In the genomic region with DNA sequence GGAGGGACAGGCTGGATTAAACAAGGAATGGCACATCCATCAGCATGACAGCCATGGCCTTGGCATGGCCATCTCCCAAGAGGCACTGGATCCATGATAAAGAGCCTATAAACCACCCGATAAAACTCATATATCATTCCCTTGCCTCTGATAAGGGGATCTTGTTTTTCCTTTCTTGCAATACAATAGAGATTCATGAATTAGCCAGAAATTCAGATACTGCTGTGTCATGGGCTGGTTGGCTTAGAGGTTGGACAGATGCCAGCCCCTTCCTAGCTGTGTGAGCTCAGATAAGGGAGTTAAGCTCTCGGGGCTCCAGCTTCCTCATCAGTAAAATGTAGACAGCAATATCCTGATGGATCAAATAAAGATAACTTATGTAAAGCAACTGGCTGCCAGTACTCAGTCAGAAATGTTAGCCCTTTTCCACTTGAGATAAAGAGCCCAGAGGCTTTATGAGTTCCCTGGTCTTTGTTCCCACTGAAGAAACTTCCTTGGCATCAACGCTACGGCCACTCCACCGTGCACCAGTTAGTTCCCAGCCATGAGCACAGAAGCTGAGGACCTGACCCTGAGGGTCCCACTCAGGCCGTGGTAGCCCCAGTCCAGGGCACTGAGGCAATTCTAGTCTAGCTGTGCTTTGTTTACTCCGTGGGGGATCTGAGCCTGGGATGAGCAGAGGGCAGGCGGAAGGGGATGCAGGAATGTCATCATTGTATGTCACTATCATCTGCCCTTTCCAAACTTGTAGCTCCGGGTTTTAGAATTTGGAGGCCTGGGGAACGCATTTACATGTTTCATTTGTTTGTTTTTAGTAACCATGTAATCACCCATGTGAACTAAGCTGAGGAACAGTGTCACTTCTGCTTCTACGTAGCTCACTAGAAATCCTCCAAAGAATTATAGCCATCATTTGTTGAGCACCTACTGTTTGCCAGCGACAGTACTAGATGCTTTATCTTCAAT, we compare ENCODE assay signal across 1 cellular context.
A peak's percentile ranks its signal among the peaks of the same experiment; 100 is the strongest.
TF ChIP-seq lines count a peak whose summit lies in the region.

No MANE protein-coding gene starts in this region.

TF ChIP-seq in K562, 482 proteins besides CTCF, POLR2A, EP300 and RAD21 (continued from another document and continues in another):
- TF ChIP-seq, protein P1, sequence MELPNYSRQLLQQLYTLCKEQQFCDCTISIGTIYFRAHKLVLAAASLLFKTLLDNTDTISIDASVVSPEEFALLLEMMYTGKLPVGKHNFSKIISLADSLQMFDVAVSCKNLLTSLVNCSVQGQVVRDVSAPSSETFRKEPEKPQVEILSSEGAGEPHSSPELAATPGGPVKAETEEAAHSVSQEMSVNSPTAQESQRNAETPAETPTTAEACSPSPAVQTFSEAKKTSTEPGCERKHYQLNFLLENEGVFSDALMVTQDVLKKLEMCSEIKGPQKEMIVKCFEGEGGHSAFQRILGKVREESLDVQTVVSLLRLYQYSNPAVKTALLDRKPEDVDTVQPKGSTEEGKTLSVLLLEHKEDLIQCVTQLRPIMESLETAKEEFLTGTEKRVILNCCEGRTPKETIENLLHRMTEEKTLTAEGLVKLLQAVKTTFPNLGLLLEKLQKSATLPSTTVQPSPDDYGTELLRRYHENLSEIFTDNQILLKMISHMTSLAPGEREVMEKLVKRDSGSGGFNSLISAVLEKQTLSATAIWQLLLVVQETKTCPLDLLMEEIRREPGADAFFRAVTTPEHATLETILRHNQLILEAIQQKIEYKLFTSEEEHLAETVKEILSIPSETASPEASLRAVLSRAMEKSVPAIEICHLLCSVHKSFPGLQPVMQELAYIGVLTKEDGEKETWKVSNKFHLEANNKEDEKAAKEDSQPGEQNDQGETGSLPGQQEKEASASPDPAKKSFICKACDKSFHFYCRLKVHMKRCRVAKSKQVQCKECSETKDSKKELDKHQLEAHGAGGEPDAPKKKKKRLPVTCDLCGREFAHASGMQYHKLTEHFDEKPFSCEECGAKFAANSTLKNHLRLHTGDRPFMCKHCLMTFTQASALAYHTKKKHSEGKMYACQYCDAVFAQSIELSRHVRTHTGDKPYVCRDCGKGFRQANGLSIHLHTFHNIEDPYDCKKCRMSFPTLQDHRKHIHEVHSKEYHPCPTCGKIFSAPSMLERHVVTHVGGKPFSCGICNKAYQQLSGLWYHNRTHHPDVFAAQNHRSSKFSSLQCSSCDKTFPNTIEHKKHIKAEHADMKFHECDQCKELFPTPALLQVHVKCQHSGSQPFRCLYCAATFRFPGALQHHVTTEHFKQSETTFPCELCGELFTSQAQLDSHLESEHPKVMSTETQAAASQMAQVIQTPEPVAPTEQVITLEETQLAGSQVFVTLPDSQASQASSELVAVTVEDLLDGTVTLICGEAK (IDR thresholded peaks at IDR 0.05) = no peak
- TF ChIP-seq, protein P1 (CRISPR knock-in tag; IDR thresholded peaks at IDR 0.05) = no peak
- TF ChIP-seq CEBPG (CRISPR knock-in tag; IDR thresholded peaks at IDR 0.05) (no peak), CEBPG (tag; conservative IDR thresholded peaks at IDR 0.05 in 1 of 2, IDR thresholded peaks at IDR 0.05 in 1 of 2) (no peak), SIRT6 (IDR thresholded peaks at IDR 0.05; ENCODE audit: low read depth, low read length) (no peak), TCF7L2 (IDR thresholded peaks at IDR 0.05; ENCODE audit: low read depth, low read length) (no peak), ZNF197 (CRISPR knock-in tag; IDR thresholded peaks at IDR 0.05; ENCODE audit: low read depth) (peak; percentile 82; the same call in 1 of the 2 replicates), LCOR (CRISPR knock-in tag; IDR thresholded peaks at IDR 0.05) (peak; percentile 68; the same call in 1 of the 2 replicates), HDAC1 (IDR thresholded peaks at IDR 0.05) (peak in 1 of 2 experiments; percentile 84; a peak in 3 of 4 replicates), FOSL1 (tag; conservative IDR thresholded peaks at IDR 0.05) (peak; percentile 84), HLTF (IDR thresholded peaks at IDR 0.05) (no peak), NBN (IDR thresholded peaks at IDR 0.05; ENCODE audit: low read depth) (peak; percentile 84), BRCA1 (IDR thresholded peaks at IDR 0.05) (no peak), BRCA1 (CRISPR knock-in tag; IDR thresholded peaks at IDR 0.05) (no peak), NR2C2 (CRISPR knock-in tag; IDR thresholded peaks at IDR 0.05) (no peak), NR2C2 (tag; IDR thresholded peaks at IDR 0.05) (peak; percentile 65), KDM1A (IDR thresholded peaks at IDR 0.05) (peak; percentile 96 to 97), BHLHE40 (IDR thresholded peaks at IDR 0.05; ENCODE audit: low read length) (peak; percentile 49), ZBTB8A (IDR thresholded peaks at IDR 0.05; ENCODE audit: partially characterized antibody) (no peak), FOS (IDR thresholded peaks at IDR 0.05; ENCODE audit: extremely low read depth, insufficient read length) (no peak), TEAD2 (tag; IDR thresholded peaks at IDR 0.05) (no peak)
- TF ChIP-seq, protein P2, sequence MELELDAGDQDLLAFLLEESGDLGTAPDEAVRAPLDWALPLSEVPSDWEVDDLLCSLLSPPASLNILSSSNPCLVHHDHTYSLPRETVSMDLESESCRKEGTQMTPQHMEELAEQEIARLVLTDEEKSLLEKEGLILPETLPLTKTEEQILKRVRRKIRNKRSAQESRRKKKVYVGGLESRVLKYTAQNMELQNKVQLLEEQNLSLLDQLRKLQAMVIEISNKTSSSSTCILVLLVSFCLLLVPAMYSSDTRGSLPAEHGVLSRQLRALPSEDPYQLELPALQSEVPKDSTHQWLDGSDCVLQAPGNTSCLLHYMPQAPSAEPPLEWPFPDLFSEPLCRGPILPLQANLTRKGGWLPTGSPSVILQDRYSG (tag; conservative IDR thresholded peaks at IDR 0.05; ENCODE audit: low read depth) = no peak
- TF ChIP-seq, protein P3, sequence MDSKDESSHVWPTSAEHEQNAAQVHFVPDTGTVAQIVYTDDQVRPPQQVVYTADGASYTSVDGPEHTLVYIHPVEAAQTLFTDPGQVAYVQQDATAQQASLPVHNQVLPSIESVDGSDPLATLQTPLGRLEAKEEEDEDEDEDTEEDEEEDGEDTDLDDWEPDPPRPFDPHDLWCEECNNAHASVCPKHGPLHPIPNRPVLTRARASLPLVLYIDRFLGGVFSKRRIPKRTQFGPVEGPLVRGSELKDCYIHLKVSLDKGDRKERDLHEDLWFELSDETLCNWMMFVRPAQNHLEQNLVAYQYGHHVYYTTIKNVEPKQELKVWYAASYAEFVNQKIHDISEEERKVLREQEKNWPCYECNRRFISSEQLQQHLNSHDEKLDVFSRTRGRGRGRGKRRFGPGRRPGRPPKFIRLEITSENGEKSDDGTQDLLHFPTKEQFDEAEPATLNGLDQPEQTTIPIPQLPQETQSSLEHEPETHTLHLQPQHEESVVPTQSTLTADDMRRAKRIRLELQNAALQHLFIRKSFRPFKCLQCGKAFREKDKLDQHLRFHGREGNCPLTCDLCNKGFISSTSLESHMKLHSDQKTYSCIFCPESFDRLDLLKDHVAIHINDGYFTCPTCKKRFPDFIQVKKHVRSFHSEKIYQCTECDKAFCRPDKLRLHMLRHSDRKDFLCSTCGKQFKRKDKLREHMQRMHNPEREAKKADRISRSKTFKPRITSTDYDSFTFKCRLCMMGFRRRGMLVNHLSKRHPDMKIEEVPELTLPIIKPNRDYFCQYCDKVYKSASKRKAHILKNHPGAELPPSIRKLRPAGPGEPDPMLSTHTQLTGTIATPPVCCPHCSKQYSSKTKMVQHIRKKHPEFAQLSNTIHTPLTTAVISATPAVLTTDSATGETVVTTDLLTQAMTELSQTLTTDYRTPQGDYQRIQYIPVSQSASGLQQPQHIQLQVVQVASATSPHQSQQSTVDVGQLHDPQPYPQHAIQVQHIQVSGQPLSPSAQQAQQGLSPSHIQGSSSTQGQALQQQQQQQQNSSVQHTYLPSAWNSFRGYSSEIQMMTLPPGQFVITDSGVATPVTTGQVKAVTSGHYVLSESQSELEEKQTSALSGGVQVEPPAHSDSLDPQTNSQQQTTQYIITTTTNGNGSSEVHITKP (IDR thresholded peaks at IDR 0.05; ENCODE audit: partially characterized antibody) = no peak
- TF ChIP-seq, protein P4, sequence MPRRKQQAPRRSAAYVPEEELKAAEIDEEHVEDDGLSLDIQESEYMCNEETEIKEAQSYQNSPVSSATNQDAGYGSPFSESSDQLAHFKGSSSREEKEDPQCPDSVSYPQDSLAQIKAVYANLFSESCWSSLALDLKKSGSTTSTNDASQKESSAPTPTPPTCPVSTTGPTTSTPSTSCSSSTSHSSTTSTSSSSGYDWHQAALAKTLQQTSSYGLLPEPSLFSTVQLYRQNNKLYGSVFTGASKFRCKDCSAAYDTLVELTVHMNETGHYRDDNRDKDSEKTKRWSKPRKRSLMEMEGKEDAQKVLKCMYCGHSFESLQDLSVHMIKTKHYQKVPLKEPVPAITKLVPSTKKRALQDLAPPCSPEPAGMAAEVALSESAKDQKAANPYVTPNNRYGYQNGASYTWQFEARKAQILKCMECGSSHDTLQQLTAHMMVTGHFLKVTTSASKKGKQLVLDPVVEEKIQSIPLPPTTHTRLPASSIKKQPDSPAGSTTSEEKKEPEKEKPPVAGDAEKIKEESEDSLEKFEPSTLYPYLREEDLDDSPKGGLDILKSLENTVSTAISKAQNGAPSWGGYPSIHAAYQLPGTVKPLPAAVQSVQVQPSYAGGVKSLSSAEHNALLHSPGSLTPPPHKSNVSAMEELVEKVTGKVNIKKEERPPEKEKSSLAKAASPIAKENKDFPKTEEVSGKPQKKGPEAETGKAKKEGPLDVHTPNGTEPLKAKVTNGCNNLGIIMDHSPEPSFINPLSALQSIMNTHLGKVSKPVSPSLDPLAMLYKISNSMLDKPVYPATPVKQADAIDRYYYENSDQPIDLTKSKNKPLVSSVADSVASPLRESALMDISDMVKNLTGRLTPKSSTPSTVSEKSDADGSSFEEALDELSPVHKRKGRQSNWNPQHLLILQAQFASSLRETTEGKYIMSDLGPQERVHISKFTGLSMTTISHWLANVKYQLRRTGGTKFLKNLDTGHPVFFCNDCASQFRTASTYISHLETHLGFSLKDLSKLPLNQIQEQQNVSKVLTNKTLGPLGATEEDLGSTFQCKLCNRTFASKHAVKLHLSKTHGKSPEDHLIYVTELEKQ (CRISPR knock-in tag; IDR thresholded peaks at IDR 0.05) = no peak
- TF ChIP-seq, protein P5, sequence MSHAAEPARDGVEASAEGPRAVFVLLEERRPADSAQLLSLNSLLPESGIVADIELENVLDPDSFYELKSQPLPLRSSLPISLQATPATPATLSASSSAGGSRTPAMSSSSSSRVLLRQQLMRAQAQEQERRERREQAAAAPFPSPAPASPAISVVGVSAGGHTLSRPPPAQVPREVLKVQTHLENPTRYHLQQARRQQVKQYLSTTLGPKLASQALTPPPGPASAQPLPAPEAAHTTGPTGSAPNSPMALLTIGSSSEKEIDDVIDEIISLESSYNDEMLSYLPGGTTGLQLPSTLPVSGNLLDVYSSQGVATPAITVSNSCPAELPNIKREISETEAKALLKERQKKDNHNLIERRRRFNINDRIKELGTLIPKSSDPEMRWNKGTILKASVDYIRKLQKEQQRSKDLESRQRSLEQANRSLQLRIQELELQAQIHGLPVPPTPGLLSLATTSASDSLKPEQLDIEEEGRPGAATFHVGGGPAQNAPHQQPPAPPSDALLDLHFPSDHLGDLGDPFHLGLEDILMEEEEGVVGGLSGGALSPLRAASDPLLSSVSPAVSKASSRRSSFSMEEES (CRISPR knock-in tag; IDR thresholded peaks at IDR 0.05) = no peak
- TF ChIP-seq, protein P6, sequence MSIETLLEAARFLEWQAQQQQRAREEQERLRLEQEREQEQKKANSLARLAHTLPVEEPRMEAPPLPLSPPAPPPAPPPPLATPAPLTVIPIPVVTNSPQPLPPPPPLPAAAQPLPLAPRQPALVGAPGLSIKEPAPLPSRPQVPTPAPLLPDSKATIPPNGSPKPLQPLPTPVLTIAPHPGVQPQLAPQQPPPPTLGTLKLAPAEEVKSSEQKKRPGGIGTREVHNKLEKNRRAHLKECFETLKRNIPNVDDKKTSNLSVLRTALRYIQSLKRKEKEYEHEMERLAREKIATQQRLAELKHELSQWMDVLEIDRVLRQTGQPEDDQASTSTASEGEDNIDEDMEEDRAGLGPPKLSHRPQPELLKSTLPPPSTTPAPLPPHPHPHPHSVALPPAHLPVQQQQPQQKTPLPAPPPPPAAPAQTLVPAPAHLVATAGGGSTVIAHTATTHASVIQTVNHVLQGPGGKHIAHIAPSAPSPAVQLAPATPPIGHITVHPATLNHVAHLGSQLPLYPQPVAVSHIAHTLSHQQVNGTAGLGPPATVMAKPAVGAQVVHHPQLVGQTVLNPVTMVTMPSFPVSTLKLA (conservative IDR thresholded peaks at IDR 0.05) = peak in 1 of 2 experiments; percentile 51; a peak in 1 of 4 replicates
- TF ChIP-seq, protein P7, sequence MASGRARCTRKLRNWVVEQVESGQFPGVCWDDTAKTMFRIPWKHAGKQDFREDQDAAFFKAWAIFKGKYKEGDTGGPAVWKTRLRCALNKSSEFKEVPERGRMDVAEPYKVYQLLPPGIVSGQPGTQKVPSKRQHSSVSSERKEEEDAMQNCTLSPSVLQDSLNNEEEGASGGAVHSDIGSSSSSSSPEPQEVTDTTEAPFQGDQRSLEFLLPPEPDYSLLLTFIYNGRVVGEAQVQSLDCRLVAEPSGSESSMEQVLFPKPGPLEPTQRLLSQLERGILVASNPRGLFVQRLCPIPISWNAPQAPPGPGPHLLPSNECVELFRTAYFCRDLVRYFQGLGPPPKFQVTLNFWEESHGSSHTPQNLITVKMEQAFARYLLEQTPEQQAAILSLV (tag; IDR thresholded peaks at IDR 0.05) = no peak
